In genomic region chr3:49689046-49689886, GRCh38 we compare ENCODE assay signal across 1 cellular context.
TF ChIP-seq lines count a peak whose summit lies in the region.

Gene MST1, minus strand, starts transcription at chr3:49689474. Its CDS starts 783 bp downstream, at chr3:49688691.
Gene RNF123, plus strand, starts transcription at chr3:49689557. Its CDS starts 1,609 bp downstream, at chr3:49691166.

TF ChIP-seq in K562, 482 proteins besides CTCF, POLR2A, EP300 and RAD21 (continued from another document and continues in another):
- TF ChIP-seq ATF3 (IDR thresholded peaks at IDR 0.05) (no peak), ATF3 (CRISPR knock-in tag; conservative IDR thresholded peaks at IDR 0.05) (no peak), ZFP36 (IDR thresholded peaks at IDR 0.05; ENCODE audit: low read depth, low read length, partially characterized antibody) (no peak), ZNF263 (CRISPR knock-in tag; IDR thresholded peaks at IDR 0.05; ENCODE audit: borderline replicate concordance) (no peak), MED1 (CRISPR knock-in tag; IDR thresholded peaks at IDR 0.05; ENCODE audit: borderline replicate concordance) (no peak), ZNF408 (CRISPR knock-in tag; IDR thresholded peaks at IDR 0.05; ENCODE audit: low read depth) (no peak), FOXP1 (CRISPR knock-in tag; IDR thresholded peaks at IDR 0.05) (peak; percentile 22; the same call in 1 of the 2 replicates), CHAMP1 (IDR thresholded peaks at IDR 0.05) (no peak), ELF1 (tag; IDR thresholded peaks at IDR 0.05) (no peak), RBBP5 (IDR thresholded peaks at IDR 0.05; ENCODE audit: borderline replicate concordance, insufficient read depth, low read length, poor library complexity, severe bottlenecking) (peak; percentile 85), SP1 (CRISPR knock-in tag; IDR thresholded peaks at IDR 0.05) (no peak), SRSF7 (optimal IDR thresholded peaks at IDR 0.05; ENCODE audit: low read depth, low read length) (no peak), MYC (IDR thresholded peaks at IDR 0.05; ENCODE audit: low read depth, low read length) (no peak), MYC (CRISPR knock-in tag; IDR thresholded peaks at IDR 0.05; ENCODE audit: borderline replicate concordance, low read depth) (0 out of 2 replicates have a peak, but pooled peaks have one; percentile 40), ZNF24 (IDR thresholded peaks at IDR 0.05) (no peak), SUPT5H (IDR thresholded peaks at IDR 0.05) (peak; percentile 76), SIN3B (IDR thresholded peaks at IDR 0.05; ENCODE audit: low read depth) (peak; percentile 80), HCFC1 (IDR thresholded peaks at IDR 0.05; ENCODE audit: low read depth, low read length) (peak; percentile 68), CCNT2 (IDR thresholded peaks at IDR 0.05; ENCODE audit: borderline replicate concordance, extremely low read depth, insufficient read length, low read depth, low read length) (peak; percentile 51), ZNF696 (CRISPR knock-in tag; conservative IDR thresholded peaks at IDR 0.05) (no peak), TSC22D4 (tag; IDR thresholded peaks at IDR 0.05) (no peak), WHSC1 (IDR thresholded peaks at IDR 0.05; ENCODE audit: low read length) (no peak), EP400 (IDR thresholded peaks at IDR 0.05) (peak; percentile 63), ZMIZ1 (IDR thresholded peaks at IDR 0.05; ENCODE audit: low read depth in 2 of 2, low read length in 2 of 2) (no peak), TOE1 (IDR thresholded peaks at IDR 0.05; ENCODE audit: borderline replicate concordance) (peak; percentile 65; the same call in 1 of the 2 replicates), TOE1 (CRISPR knock-in tag; IDR thresholded peaks at IDR 0.05; ENCODE audit: borderline replicate concordance, low read depth) (no peak), RBM15 (IDR thresholded peaks at IDR 0.05; ENCODE audit: insufficient read depth, low read length) (no peak), CHD2 (IDR thresholded peaks at IDR 0.05; ENCODE audit: low read depth, low read length) (no peak), MTA1 (IDR thresholded peaks at IDR 0.05; ENCODE audit: borderline replicate concordance) (no peak), ZNF324 (CRISPR knock-in tag; IDR thresholded peaks at IDR 0.05) (no peak), MCM2 (IDR thresholded peaks at IDR 0.05; ENCODE audit: low read depth) (no peak), MLLT1 (IDR thresholded peaks at IDR 0.05) (no peak), ZNF511 (CRISPR knock-in tag; IDR thresholded peaks at IDR 0.05) (no peak), KDM2B (CRISPR knock-in tag; IDR thresholded peaks at IDR 0.05) (no peak), TAF9B (IDR thresholded peaks at IDR 0.05; ENCODE audit: partially characterized antibody) (no peak), ZNF12 (CRISPR knock-in tag; IDR thresholded peaks at IDR 0.05) (no peak), RCOR1 (IDR thresholded peaks at IDR 0.05; ENCODE audit: borderline replicate concordance in 1 of 2, low read depth in 2 of 2, low read length in 2 of 2) (peak in 1 of 2 experiments; percentile 33; a peak in 1 of 4 replicates)
- TF ChIP-seq, protein P1, sequence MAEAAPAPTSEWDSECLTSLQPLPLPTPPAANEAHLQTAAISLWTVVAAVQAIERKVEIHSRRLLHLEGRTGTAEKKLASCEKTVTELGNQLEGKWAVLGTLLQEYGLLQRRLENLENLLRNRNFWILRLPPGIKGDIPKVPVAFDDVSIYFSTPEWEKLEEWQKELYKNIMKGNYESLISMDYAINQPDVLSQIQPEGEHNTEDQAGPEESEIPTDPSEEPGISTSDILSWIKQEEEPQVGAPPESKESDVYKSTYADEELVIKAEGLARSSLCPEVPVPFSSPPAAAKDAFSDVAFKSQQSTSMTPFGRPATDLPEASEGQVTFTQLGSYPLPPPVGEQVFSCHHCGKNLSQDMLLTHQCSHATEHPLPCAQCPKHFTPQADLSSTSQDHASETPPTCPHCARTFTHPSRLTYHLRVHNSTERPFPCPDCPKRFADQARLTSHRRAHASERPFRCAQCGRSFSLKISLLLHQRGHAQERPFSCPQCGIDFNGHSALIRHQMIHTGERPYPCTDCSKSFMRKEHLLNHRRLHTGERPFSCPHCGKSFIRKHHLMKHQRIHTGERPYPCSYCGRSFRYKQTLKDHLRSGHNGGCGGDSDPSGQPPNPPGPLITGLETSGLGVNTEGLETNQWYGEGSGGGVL (CRISPR knock-in tag; IDR thresholded peaks at IDR 0.05), result no peak
- TF ChIP-seq, protein P2, sequence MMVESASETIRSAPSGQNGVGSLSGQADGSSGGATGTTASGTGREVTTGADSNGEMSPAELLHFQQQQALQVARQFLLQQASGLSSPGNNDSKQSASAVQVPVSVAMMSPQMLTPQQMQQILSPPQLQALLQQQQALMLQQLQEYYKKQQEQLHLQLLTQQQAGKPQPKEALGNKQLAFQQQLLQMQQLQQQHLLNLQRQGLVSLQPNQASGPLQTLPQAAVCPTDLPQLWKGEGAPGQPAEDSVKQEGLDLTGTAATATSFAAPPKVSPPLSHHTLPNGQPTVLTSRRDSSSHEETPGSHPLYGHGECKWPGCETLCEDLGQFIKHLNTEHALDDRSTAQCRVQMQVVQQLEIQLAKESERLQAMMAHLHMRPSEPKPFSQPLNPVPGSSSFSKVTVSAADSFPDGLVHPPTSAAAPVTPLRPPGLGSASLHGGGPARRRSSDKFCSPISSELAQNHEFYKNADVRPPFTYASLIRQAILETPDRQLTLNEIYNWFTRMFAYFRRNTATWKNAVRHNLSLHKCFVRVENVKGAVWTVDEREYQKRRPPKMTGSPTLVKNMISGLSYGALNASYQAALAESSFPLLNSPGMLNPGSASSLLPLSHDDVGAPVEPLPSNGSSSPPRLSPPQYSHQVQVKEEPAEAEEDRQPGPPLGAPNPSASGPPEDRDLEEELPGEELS (CRISPR knock-in tag; IDR thresholded peaks at IDR 0.05; ENCODE audit: borderline replicate concordance), result no peak
- TF ChIP-seq, protein P3, sequence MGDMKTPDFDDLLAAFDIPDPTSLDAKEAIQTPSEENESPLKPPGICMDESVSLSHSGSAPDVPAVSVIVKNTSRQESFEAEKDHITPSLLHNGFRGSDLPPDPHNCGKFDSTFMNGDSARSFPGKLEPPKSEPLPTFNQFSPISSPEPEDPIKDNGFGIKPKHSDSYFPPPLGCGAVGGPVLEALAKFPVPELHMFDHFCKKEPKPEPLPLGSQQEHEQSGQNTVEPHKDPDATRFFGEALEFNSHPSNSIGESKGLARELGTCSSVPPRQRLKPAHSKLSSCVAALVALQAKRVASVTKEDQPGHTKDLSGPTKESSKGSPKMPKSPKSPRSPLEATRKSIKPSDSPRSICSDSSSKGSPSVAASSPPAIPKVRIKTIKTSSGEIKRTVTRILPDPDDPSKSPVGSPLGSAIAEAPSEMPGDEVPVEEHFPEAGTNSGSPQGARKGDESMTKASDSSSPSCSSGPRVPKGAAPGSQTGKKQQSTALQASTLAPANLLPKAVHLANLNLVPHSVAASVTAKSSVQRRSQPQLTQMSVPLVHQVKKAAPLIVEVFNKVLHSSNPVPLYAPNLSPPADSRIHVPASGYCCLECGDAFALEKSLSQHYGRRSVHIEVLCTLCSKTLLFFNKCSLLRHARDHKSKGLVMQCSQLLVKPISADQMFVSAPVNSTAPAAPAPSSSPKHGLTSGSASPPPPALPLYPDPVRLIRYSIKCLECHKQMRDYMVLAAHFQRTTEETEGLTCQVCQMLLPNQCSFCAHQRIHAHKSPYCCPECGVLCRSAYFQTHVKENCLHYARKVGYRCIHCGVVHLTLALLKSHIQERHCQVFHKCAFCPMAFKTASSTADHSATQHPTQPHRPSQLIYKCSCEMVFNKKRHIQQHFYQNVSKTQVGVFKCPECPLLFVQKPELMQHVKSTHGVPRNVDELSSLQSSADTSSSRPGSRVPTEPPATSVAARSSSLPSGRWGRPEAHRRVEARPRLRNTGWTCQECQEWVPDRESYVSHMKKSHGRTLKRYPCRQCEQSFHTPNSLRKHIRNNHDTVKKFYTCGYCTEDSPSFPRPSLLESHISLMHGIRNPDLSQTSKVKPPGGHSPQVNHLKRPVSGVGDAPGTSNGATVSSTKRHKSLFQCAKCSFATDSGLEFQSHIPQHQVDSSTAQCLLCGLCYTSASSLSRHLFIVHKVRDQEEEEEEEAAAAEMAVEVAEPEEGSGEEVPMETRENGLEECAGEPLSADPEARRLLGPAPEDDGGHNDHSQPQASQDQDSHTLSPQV (IDR thresholded peaks at IDR 0.05), result no peak
- TF ChIP-seq, protein P4, sequence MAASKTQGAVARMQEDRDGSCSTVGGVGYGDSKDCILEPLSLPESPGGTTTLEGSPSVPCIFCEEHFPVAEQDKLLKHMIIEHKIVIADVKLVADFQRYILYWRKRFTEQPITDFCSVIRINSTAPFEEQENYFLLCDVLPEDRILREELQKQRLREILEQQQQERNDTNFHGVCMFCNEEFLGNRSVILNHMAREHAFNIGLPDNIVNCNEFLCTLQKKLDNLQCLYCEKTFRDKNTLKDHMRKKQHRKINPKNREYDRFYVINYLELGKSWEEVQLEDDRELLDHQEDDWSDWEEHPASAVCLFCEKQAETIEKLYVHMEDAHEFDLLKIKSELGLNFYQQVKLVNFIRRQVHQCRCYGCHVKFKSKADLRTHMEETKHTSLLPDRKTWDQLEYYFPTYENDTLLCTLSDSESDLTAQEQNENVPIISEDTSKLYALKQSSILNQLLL (CRISPR knock-in tag; IDR thresholded peaks at IDR 0.05; ENCODE audit: borderline replicate concordance), result no peak
